In genomic region chr4:119228406-119228805, GRCh38 we compare ENCODE assay signal across 21 cellular contexts.
"Had no signal": no experiment of that assay in that cellular context is flagged by ENCODE, and none has a peak within 500 bp of the region (broad histone marks: within the 10 kb centered on the region; RNA-seq: fewer than 3 reads in every experiment).

No MANE protein-coding gene starts in this region.

- H3K27ac Mint-ChIP-seq: activated CD4-positive, alpha-beta T cell treated with anti-CD3 and anti-CD28 coated beads, Interleukin-2, amount 10 ng/mL, durations not matched to agents 7 days and 5 days; activated naive CD4-positive, alpha-beta T cell treated with anti-CD3 and anti-CD28 coated beads, Interleukin-2, amount 50 U/mL, for 24 hours; activated T-helper 2 cell treated with anti-CD3 and anti-CD28 coated beads, Interferon-gamma antibody, Interleukin-2, Interleukin-4, amounts not matched to agents 10 μg/mL and 5 μg/mL and 100 μg/mL, durations not matched to agents 14 hours and 24 hours and 36 hours; dendritic cell treated with granulocyte-macrophage colony-stimulating factor and Interleukin-4, amounts not matched to agents 40 ng/mL and 50 ng/mL, for 4 days; natural killer cell treated with Interleukin-12 subunit alpha and Interleukin-12 subunit beta and Interleukin-15 and Interleukin-18, amount 100 ng/mL, for 72 hours; T-helper 2 cell treated with Interferon-gamma antibody and Interleukin-4, amounts not matched to agents 5 μg/mL and 100 μg/mL, for 36 hours had no signal

- DNase-seq: activated CD4-positive, alpha-beta T cell treated with anti-CD3 and anti-CD28 coated beads, Interleukin-2, amount 10 ng/mL, durations not matched to agents 7 days and 5 days; activated T-cell treated with anti-CD3 and anti-CD28 coated beads, Interleukin-2, amount 50 U/mL, for 1 hour; caudate nucleus; endodermal cell; gastrocnemius medialis; glutamatergic neuron; islet precursor cell; left ventricle myocardium inferior; mucosa of descending colon; stimulated activated naive CD4-positive, alpha-beta T cell; T-helper 1 cell; trophoblast cell had no signal

- H3K27ac ChIP-seq: hepatocyte, left ventricle myocardium inferior, right atrium auricular region, thoracic aorta had no signal

- H3K27me3 Mint-ChIP-seq: activated CD4-positive, alpha-beta T cell treated with anti-CD3 and anti-CD28 coated beads, Interleukin-2, amount 10 ng/mL, durations not matched to agents 7 days and 5 days; activated naive CD4-positive, alpha-beta T cell treated with anti-CD3 and anti-CD28 coated beads, Interleukin-2, amount 50 U/mL, for 24 hours; dendritic cell treated with granulocyte-macrophage colony-stimulating factor and Interleukin-4, amounts not matched to agents 40 ng/mL and 50 ng/mL, for 4 days; natural killer cell treated with Interleukin-12 subunit alpha and Interleukin-12 subunit beta and Interleukin-15 and Interleukin-18, amount 100 ng/mL, for 72 hours had no signal

- H3K27me3 ChIP-seq: gastrocnemius medialis, hepatocyte, right atrium auricular region had no signal

- ATAC-seq: gastrocnemius medialis; mucosa of descending colon; natural killer cell treated with Interleukin-12 subunit alpha and Interleukin-12 subunit beta and Interleukin-15 and Interleukin-18, amount 100 ng/mL, for 72 hours had no signal

- H2AFZ ChIP-seq: hepatocyte had no signal

- H3K4me3 ChIP-seq: gastrocnemius medialis, hepatocyte, left ventricle myocardium inferior, lung, mucosa of descending colon, right atrium auricular region, thoracic aorta had no signal

- H3K9me3 ChIP-seq: gastrocnemius medialis, mucosa of descending colon, right atrium auricular region, thoracic aorta had no signal

- H3K4me3 Mint-ChIP-seq: activated CD4-positive, alpha-beta T cell treated with anti-CD3 and anti-CD28 coated beads, Interleukin-2, amount 10 ng/mL, durations not matched to agents 7 days and 5 days; activated naive CD4-positive, alpha-beta T cell treated with anti-CD3 and anti-CD28 coated beads, Interleukin-2, amount 50 U/mL, for 24 hours; dendritic cell treated with granulocyte-macrophage colony-stimulating factor and Interleukin-4, amounts not matched to agents 40 ng/mL and 50 ng/mL, for 4 days; endodermal cell; natural killer cell treated with Interleukin-12 subunit alpha and Interleukin-12 subunit beta and Interleukin-15 and Interleukin-18, amount 100 ng/mL, for 72 hours; T-helper 2 cell treated with Interferon-gamma antibody and Interleukin-4, amounts not matched to agents 5 μg/mL and 100 μg/mL, for 36 hours had no signal

- H3K9me3 Mint-ChIP-seq: activated CD4-positive, alpha-beta T cell treated with anti-CD3 and anti-CD28 coated beads, Interleukin-2, amount 10 ng/mL, durations not matched to agents 7 days and 5 days; activated T-helper 2 cell treated with anti-CD3 and anti-CD28 coated beads, Interferon-gamma antibody, Interleukin-2, Interleukin-4, amounts not matched to agents 10 μg/mL and 5 μg/mL and 100 μg/mL, durations not matched to agents 14 hours and 24 hours and 36 hours; dendritic cell treated with granulocyte-macrophage colony-stimulating factor and Interleukin-4, amounts not matched to agents 40 ng/mL and 50 ng/mL, for 4 days; endodermal cell; natural killer cell treated with Interleukin-12 subunit alpha and Interleukin-12 subunit beta and Interleukin-15 and Interleukin-18, amount 100 ng/mL, for 72 hours; T-helper 2 cell treated with Interferon-gamma antibody and Interleukin-4, amounts not matched to agents 5 μg/mL and 100 μg/mL, for 36 hours had no signal

- H3K4me2 ChIP-seq: hepatocyte had no signal

- H3K36me3 Mint-ChIP-seq: natural killer cell treated with Interleukin-12 subunit alpha and Interleukin-12 subunit beta and Interleukin-15 and Interleukin-18, amount 100 ng/mL, for 72 hours had no signal
